ENCODE assay signal across 1 cellular context in genomic region chr17:39668141-39668924, GRCh38.
TF ChIP-seq lines count a peak whose summit lies in the region.

TSS of gene PNMT (plus strand) at chr17:39668453. CDS start at chr17:39668476, 23 bp downstream.

TF ChIP-seq in HepG2, 621 proteins besides CTCF, POLR2A, EP300 and RAD21 (continued from another document and continues in another):
- no peak for TF ChIP-seq ZNF513 (CRISPR knock-in tag; conservative IDR thresholded peaks at IDR 0.05)
- no peak for TF ChIP-seq ZBTB39 (CRISPR knock-in tag; IDR thresholded peaks at IDR 0.05)
- no peak for TF ChIP-seq ZNF317 (CRISPR knock-in tag; IDR thresholded peaks at IDR 0.05)
- TF ChIP-seq ZMYM3 (CRISPR knock-in tag; IDR thresholded peaks at IDR 0.05), result peak; percentile 93
- peak; percentile 95 for TF ChIP-seq IKZF4 (CRISPR knock-in tag; IDR thresholded peaks at IDR 0.05; ENCODE audit: borderline replicate concordance, low read depth, not compliant biosample characterization)
- TF ChIP-seq ZNF740 (CRISPR knock-in tag; IDR thresholded peaks at IDR 0.05), result no peak
- peak; percentile 77 for TF ChIP-seq PHF8 (CRISPR knock-in tag; IDR thresholded peaks at IDR 0.05)
- no peak for TF ChIP-seq SIN3B (IDR thresholded peaks at IDR 0.05; ENCODE audit: low read length)
- no peak for TF ChIP-seq CSRNP2 (CRISPR knock-in tag; conservative IDR thresholded peaks at IDR 0.05; ENCODE audit: low read depth)
- no peak for TF ChIP-seq DPF2 (CRISPR knock-in tag; IDR thresholded peaks at IDR 0.05; ENCODE audit: borderline replicate concordance, low read depth)
- no peak for TF ChIP-seq ZNF207 (IDR thresholded peaks at IDR 0.05; ENCODE audit: borderline replicate concordance)
- TF ChIP-seq ZNF10 (CRISPR knock-in tag; IDR thresholded peaks at IDR 0.05; ENCODE audit: borderline replicate concordance, low read depth), result no peak
- peak; percentile 62 for TF ChIP-seq CEBPG (CRISPR knock-in tag; IDR thresholded peaks at IDR 0.05)
- TF ChIP-seq ZNF7 (CRISPR knock-in tag; IDR thresholded peaks at IDR 0.05), result no peak
- peak; percentile 74; the same call in 1 of the 2 replicates for TF ChIP-seq MIER3 (CRISPR knock-in tag; IDR thresholded peaks at IDR 0.05; ENCODE audit: borderline replicate concordance)
- no peak for TF ChIP-seq KLF15 (CRISPR knock-in tag; IDR thresholded peaks at IDR 0.05; ENCODE audit: borderline replicate concordance)
- no peak for TF ChIP-seq ZNF597 (CRISPR knock-in tag; IDR thresholded peaks at IDR 0.05)
- TF ChIP-seq CEBPZ (IDR thresholded peaks at IDR 0.05; ENCODE audit: low read length), result no peak
- TF ChIP-seq KDM6A (CRISPR knock-in tag; IDR thresholded peaks at IDR 0.05; ENCODE audit: low read depth), result no peak
- TF ChIP-seq AHR (CRISPR knock-in tag; IDR thresholded peaks at IDR 0.05), result peak; percentile 76; the same call in 1 of the 2 replicates
- peak; percentile 84 for TF ChIP-seq ZSCAN25 (CRISPR knock-in tag; IDR thresholded peaks at IDR 0.05)
- TF ChIP-seq ZNF773 (CRISPR knock-in tag; IDR thresholded peaks at IDR 0.05; ENCODE audit: borderline replicate concordance), result no peak
- TF ChIP-seq ZNF496 (CRISPR knock-in tag; IDR thresholded peaks at IDR 0.05; ENCODE audit: insufficient replicate concordance), result no peak
- no peak for TF ChIP-seq ZNF143 (CRISPR knock-in tag; IDR thresholded peaks at IDR 0.05)
- no peak for TF ChIP-seq MAFG (CRISPR knock-in tag; IDR thresholded peaks at IDR 0.05)
- no peak for TF ChIP-seq NR0B2 (CRISPR knock-in tag; IDR thresholded peaks at IDR 0.05)
- no peak for TF ChIP-seq MBD4 (IDR thresholded peaks at IDR 0.05; ENCODE audit: borderline replicate concordance, low read length)
- TF ChIP-seq ZNF670 (CRISPR knock-in tag; IDR thresholded peaks at IDR 0.05; ENCODE audit: borderline replicate concordance), result 0 out of 2 replicates have a peak, but pooled peaks have one; percentile 76
- TF ChIP-seq NPAS2 (CRISPR knock-in tag; IDR thresholded peaks at IDR 0.05; ENCODE audit: borderline replicate concordance), result no peak
- peak; percentile 57; the same call in 1 of the 2 replicates for TF ChIP-seq HMGXB3 (CRISPR knock-in tag; IDR thresholded peaks at IDR 0.05; ENCODE audit: borderline replicate concordance)
- TF ChIP-seq GABPA (IDR thresholded peaks at IDR 0.05; ENCODE audit: low read depth, low read length), result no peak
- TF ChIP-seq GABPA (CRISPR knock-in tag; IDR thresholded peaks at IDR 0.05; ENCODE audit: low read depth), result no peak
- no peak for TF ChIP-seq ISL2 (CRISPR knock-in tag; IDR thresholded peaks at IDR 0.05)
- peak; percentile 77; the same call in 1 of the 2 replicates for TF ChIP-seq ZBTB7A (CRISPR knock-in tag; IDR thresholded peaks at IDR 0.05)
- peak; percentile 90 for TF ChIP-seq TFDP2 (CRISPR knock-in tag; IDR thresholded peaks at IDR 0.05)
- TF ChIP-seq SPEN (CRISPR knock-in tag; IDR thresholded peaks at IDR 0.05; ENCODE audit: low read depth), result peak; percentile 89
- no peak for TF ChIP-seq PHB2 (IDR thresholded peaks at IDR 0.05; ENCODE audit: partially characterized antibody)
- TF ChIP-seq TBP (CRISPR knock-in tag; IDR thresholded peaks at IDR 0.05), result no peak
- TF ChIP-seq ZSCAN9 (CRISPR knock-in tag; IDR thresholded peaks at IDR 0.05; ENCODE audit: borderline replicate concordance), result peak; percentile 73; the same call in 1 of the 2 replicates
- TF ChIP-seq FIP1L1 (IDR thresholded peaks at IDR 0.05; ENCODE audit: borderline replicate concordance, insufficient read depth, low read depth, low read length), result no peak
- TF ChIP-seq RFX5 (IDR thresholded peaks at IDR 0.05; ENCODE audit: low read depth, low read length), result no peak
- peak; percentile 59; the same call in 1 of the 2 replicates for TF ChIP-seq DNMT3B (CRISPR knock-in tag; conservative IDR thresholded peaks at IDR 0.05)
- 0 out of 2 replicates have a peak, but pooled peaks have one; percentile 21 for TF ChIP-seq HOMEZ (CRISPR knock-in tag; IDR thresholded peaks at IDR 0.05; ENCODE audit: low read depth)
- peak; percentile 87; the same call in 1 of the 2 replicates for TF ChIP-seq GTF3A (CRISPR knock-in tag; conservative IDR thresholded peaks at IDR 0.05)
- TF ChIP-seq FLYWCH1 (CRISPR knock-in tag; IDR thresholded peaks at IDR 0.05), result no peak
- no peak for TF ChIP-seq ZNF350 (CRISPR knock-in tag; IDR thresholded peaks at IDR 0.05; ENCODE audit: borderline replicate concordance, low read depth)
- TF ChIP-seq SCMH1 (CRISPR knock-in tag; IDR thresholded peaks at IDR 0.05; ENCODE audit: borderline replicate concordance), result no peak
